Comparison of ENCODE assay signal across 17 cellular contexts in the genomic region with DNA sequence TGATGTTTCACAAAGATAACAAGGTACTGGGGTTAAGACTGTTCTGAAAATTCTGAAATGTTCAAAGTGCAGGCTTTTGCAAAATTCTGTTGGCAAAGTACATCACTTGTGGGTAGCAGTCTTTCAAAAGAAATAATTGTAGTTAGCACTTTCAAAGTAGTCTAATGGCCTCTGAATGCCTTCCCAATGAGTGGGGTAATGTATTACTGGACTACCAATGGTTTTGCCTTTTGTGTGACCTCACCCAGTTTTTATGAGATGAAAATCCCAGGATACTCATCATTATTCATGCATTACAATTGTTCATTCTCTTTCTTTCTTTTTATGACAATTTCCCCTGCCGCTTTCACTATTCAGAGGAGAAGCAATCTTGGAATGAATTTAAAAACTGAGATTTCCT.
DNase-seq lines count a peak whose midpoint lies in the region; ATAC-seq and TF ChIP-seq lines count a peak whose summit lies in the region.
"Had no signal": no experiment of that assay in that cellular context is flagged by ENCODE, and none has a peak within 500 bp of the region (broad histone marks: within the 10 kb centered on the region; RNA-seq: fewer than 3 reads in every experiment).

No MANE protein-coding gene starts in this region.

- H3K27ac ChIP-seq in RWPE2 (ENCODE audit: poor library complexity, severe bottlenecking), result no peak overlapping the region
- H3K27ac ChIP-seq in foreskin keratinocyte, result no peak overlapping the region
- no peak overlapping the region for H3K27ac ChIP-seq in right atrium auricular region

- TF ChIP-seq CTCF in RWPE2 (IDR thresholded peaks at IDR 0.05; ENCODE audit: poor library complexity, severe bottlenecking) (no peak), foreskin keratinocyte (conservative IDR thresholded peaks at IDR 0.05) (no peak), right atrium auricular region (IDR thresholded peaks at IDR 0.05) (no peak)

- no peaks in the 10 kb centered on the region for H3K9me3 ChIP-seq in RWPE2 (ENCODE audit: severe bottlenecking)
- H3K9me3 ChIP-seq in right atrium auricular region, result peaks cover 0 to under 1% of the 10 kb centered on the region in 2 donors
- H3K9me3 ChIP-seq: SK-N-SH had no signal

- DNase-seq in AG08395 (ENCODE audit: low spot score) (peak; percentile 3), EL (peak; percentile 39), RWPE2 (ENCODE audit: low spot score) (no peak), foreskin keratinocyte (peak; percentile 42 to 67), right atrium auricular region (ENCODE audit: low spot score) (no peak)
- no peak for DNase-seq in activated naive CD8-positive, alpha-beta T cell treated with anti-CD3 and anti-CD28 coated beads for 36 hours
- no peak for DNase-seq in activated effector memory CD4-positive, alpha-beta T cell treated with anti-CD3 and anti-CD28 coated beads, Interleukin-2, amount 50 U/mL, for 16 hours
- DNase-seq: DMS79 treated with DMSO at 0.1 percent for 48 hours, GDM1, H9, KG1, NCI-H1436, NCI-H2029, SHP77, SK-N-SH had no signal

- no peaks in the 10 kb centered on the region for H3K9me3 Mint-ChIP-seq in activated naive CD8-positive, alpha-beta T cell treated with anti-CD3 and anti-CD28 coated beads for 36 hours

- H3K27ac Mint-ChIP-seq in activated naive CD8-positive, alpha-beta T cell treated with anti-CD3 and anti-CD28 coated beads for 36 hours, result no peak overlapping the region
- H3K27ac Mint-ChIP-seq: CD14-positive monocyte, H9 had no signal

- ATAC-seq in RWPE2 (ENCODE audit: low read depth), result peak; percentile 64
- ATAC-seq in foreskin keratinocyte, result peak; percentile 68
- ATAC-seq: GM12878 had no signal

- H3K4me1 Mint-ChIP-seq in activated naive CD8-positive, alpha-beta T cell treated with anti-CD3 and anti-CD28 coated beads for 36 hours, result no peaks in the 10 kb centered on the region
- H3K4me1 Mint-ChIP-seq: CD14-positive monocyte, H9 had no signal

- no peaks in the 10 kb centered on the region for H3K27me3 ChIP-seq in RWPE2 (ENCODE audit: insufficient read depth, poor library complexity, severe bottlenecking)
- no peaks in the 10 kb centered on the region for H3K27me3 ChIP-seq in foreskin keratinocyte
- no peaks in the 10 kb centered on the region for H3K27me3 ChIP-seq in right atrium auricular region

- H3K4me3 Mint-ChIP-seq in activated naive CD8-positive, alpha-beta T cell treated with anti-CD3 and anti-CD28 coated beads for 36 hours, result no peak overlapping the region
- H3K4me3 Mint-ChIP-seq: CD14-positive monocyte, H9 had no signal

- H3K36me3 ChIP-seq in RWPE2 (ENCODE audit: low read depth), result no peaks in the 10 kb centered on the region
- no peaks in the 10 kb centered on the region for H3K36me3 ChIP-seq in right atrium auricular region

- no peaks in the 10 kb centered on the region for H3K36me3 Mint-ChIP-seq in activated naive CD8-positive, alpha-beta T cell treated with anti-CD3 and anti-CD28 coated beads for 36 hours
- H3K36me3 Mint-ChIP-seq: CD14-positive monocyte had no signal

- H3K27me3 Mint-ChIP-seq in activated naive CD8-positive, alpha-beta T cell treated with anti-CD3 and anti-CD28 coated beads for 36 hours, result no peaks in the 10 kb centered on the region

- H3K4me1 ChIP-seq in RWPE2 (ENCODE audit: insufficient read depth, poor library complexity, severe bottlenecking) (no peaks in the 10 kb centered on the region), foreskin keratinocyte (no peaks in the 10 kb centered on the region), right atrium auricular region (no peaks in the 10 kb centered on the region)

- H3K4me3 ChIP-seq in RWPE2 (ENCODE audit: severe bottlenecking) (no peak overlapping the region), right atrium auricular region (no peak overlapping the region)
- H3K4me3 ChIP-seq: GM12878 had no signal

Comparison
In these comparisons a context has a peak if more than half of its experiments do, and no peak if none do; other contexts are left out.
1. DNase-seq: peak in AG08395 (single experiment), EL (single experiment) and foreskin keratinocyte (2 of 2); none in RWPE2 (single experiment), right atrium auricular region (single experiment), activated naive CD8-positive, alpha-beta T cell treated with anti-CD3 and anti-CD28 coated beads for 36 hours (single experiment) and activated effector memory CD4-positive, alpha-beta T cell treated with anti-CD3 and anti-CD28 coated beads, Interleukin-2, amount 50 U/mL, for 16 hours (single experiment).